In the genomic region with DNA sequence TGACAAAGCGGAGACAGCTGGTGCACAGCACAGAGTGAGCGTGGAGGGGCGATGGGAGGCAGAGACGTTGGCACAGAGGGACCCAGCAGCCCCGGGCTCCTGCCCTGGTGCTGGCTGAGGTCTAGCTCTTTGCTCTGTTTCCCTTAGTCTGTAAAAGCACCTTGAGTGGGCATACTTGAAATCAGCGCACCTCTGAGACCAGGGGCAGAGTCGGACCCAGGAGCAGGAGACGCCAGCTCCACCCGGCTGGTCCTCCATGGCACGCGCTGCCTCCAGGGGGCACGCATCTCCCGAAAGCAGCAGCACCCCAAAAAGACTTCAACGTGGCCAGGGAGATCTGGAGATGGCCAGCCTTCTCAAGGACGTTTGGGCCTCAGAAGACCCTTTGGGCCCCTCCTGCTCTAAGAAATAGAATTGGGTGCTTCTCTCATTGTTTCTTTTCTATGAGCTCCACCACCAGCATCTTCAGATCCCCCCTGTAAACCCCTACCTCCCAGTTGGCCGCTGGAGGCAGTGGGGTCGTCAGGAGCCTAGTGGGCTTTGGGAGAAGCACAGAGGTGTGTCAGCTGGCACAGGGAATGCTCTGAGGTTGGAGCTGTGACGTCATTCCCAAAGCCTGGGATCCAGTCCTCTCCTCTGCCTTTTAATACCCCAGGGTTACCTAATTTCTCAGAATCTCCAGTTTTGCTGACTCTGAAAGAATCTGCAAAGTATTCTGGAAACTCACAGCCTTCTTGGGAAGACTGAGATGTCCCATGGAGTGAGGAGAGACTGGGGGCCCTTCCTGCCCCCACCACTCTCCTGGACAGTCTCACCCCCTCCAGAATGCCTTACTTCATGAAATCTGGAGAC, we compare ENCODE assay signal across 32 cellular contexts. TPM values are rescaled to one million over a fixed set of nuclear protein-coding genes. Genes with fewer than 3 reads are reported as not detected.
DNase-seq lines count a peak whose midpoint lies in the region; ATAC-seq, FAIRE-seq and TF ChIP-seq lines count a peak whose summit lies in the region.
"Had no signal": no experiment of that assay in that cellular context is flagged by ENCODE, and none has a peak within 500 bp of the region (broad histone marks: within the 10 kb centered on the region; RNA-seq: fewer than 3 reads in every experiment).

No MANE protein-coding gene starts in this region.

- TF ChIP-seq CTCF in A549 (IDR thresholded peaks at IDR 0.05) (no peak), glutamatergic neuron (IDR thresholded peaks at IDR 0.05; ENCODE audit: partially characterized antibody, unreplicated experiment) (no peak)

- no peak for TF ChIP-seq RAD21 in A549 (conservative IDR thresholded peaks at IDR 0.05 in 1 of 2, IDR thresholded peaks at IDR 0.05 in 1 of 2)

- WGBS in A549 (ENCODE audit: missing lambda C conversion rate) = 57% methylated on average over 18 of the region's 18 CpGs

- no peaks in the 10 kb centered on the region for H3K9me3 Mint-ChIP-seq in glutamatergic neuron (ENCODE audit: unreplicated experiment)
- H3K9me3 Mint-ChIP-seq: activated CD4-positive, alpha-beta T cell treated with anti-CD3 and anti-CD28 coated beads, Interleukin-2, amount 10 ng/mL, durations not matched to agents 24 days and 14 days; activated naive CD4-positive, alpha-beta T cell treated with anti-CD3 and anti-CD28 coated beads, Interleukin-2, amount 50 U/mL, for 72 hours; nephron progenitor cell; T-helper 2 cell treated with Interferon-gamma antibody and Interleukin-4, amounts not matched to agents 5 μg/mL and 100 μg/mL, for 36 hours had no signal

- ATAC-seq in A549 = no peak
- no peak for ATAC-seq in sciatic nerve
- no peak for ATAC-seq in HG02840 (IDR thresholded peaks at IDR 0.05; ENCODE audit: low FRiP score, unreplicated experiment)
- ATAC-seq: activated naive CD4-positive, alpha-beta T cell treated with anti-CD3 and anti-CD28 coated beads, Interleukin-2, amount 50 U/mL, for 72 hours; left cardiac atrium had no signal

- TF ChIP-seq EP300 in A549 (IDR thresholded peaks at IDR 0.05) = no peak

- no peak overlapping the region for H3K4me3 Mint-ChIP-seq in glutamatergic neuron (ENCODE audit: unreplicated experiment)
- H3K4me3 Mint-ChIP-seq: activated CD4-positive, alpha-beta T cell treated with anti-CD3 and anti-CD28 coated beads, Interleukin-2, amount 10 ng/mL, durations not matched to agents 24 days and 14 days; nephron progenitor cell; T-helper 2 cell treated with Interferon-gamma antibody and Interleukin-4, amounts not matched to agents 5 μg/mL and 100 μg/mL, for 36 hours had no signal

- H3K27me3 Mint-ChIP-seq in glutamatergic neuron (ENCODE audit: unreplicated experiment) = peaks cover 9% of the 10 kb centered on the region

- no peaks in the 10 kb centered on the region for H3K36me3 ChIP-seq in H7 (replicated peaks; ENCODE audit: control insufficient read depth, insufficient read depth, low read length)
- H3K36me3 ChIP-seq: breast epithelium, right atrium auricular region, stomach had no signal

- H3K27me3 ChIP-seq in H7 (ENCODE audit: control insufficient read depth, insufficient read depth, low read length) = peaks cover 3% of the 10 kb centered on the region; the same call in 1 of the 2 replicates
- H3K27me3 ChIP-seq: right atrium auricular region had no signal

- no peaks in the 10 kb centered on the region for H3K9me3 ChIP-seq in A549
- H3K9me3 ChIP-seq: breast epithelium, right atrium auricular region, stomach had no signal

- no peak for TF ChIP-seq POLR2A in A549 (IDR thresholded peaks at IDR 0.05; ENCODE audit: low read length)

- H3K4me1 Mint-ChIP-seq in glutamatergic neuron (ENCODE audit: low read depth, unreplicated experiment) = no peaks in the 10 kb centered on the region
- H3K4me1 Mint-ChIP-seq: nephron progenitor cell had no signal

- CTCF ChIA-PET in A549 (lab: Yijun Ruan, JAX) = interaction anchor here (1.0 to 11.0 kb wide), 9 partner anchors 8 to 411 kb away, joined by 3 to 237 read pairs (median 60); a partner anchor contains a TSS

- H3K4me2 ChIP-seq in A549 = no peak overlapping the region

- POLR2A ChIA-PET in A549 (lab: Yijun Ruan, JAX) = interaction anchor here (0.6 kb wide), 1 partner anchor 196 kb away, joined by 4 read pairs; no protein-coding TSS in a partner anchor

- H3K27ac ChIP-seq in A549 = no peak overlapping the region
- H3K27ac ChIP-seq: breast epithelium, right atrium auricular region, stomach had no signal

- FAIRE-seq in A549 (lab: Jason Lieb, UNC) = no peak
- FAIRE-seq: colon had no signal

- H3K36me3 Mint-ChIP-seq in glutamatergic neuron (ENCODE audit: unreplicated experiment) = no peaks in the 10 kb centered on the region
- H3K36me3 Mint-ChIP-seq: activated naive CD4-positive, alpha-beta T cell treated with anti-CD3 and anti-CD28 coated beads, Interleukin-2, amount 50 U/mL, for 72 hours had no signal

- H3K4me3 ChIP-seq in A549 = no peak overlapping the region
- H3K4me3 ChIP-seq in H7 (ENCODE audit: insufficient read depth, low read depth, low read length) = no peak overlapping the region
- H3K4me3 ChIP-seq: breast epithelium, right atrium auricular region, stomach had no signal

- intact Hi-C loops in sciatic nerve (cut with DNase I) = loop anchor here (2.0 kb wide), 1 partner anchor 73 kb away; no protein-coding TSS in a partner anchor

- peaks cover 4% of the 10 kb centered on the region; the same call in 2 of the 3 replicates for H3K4me1 ChIP-seq in A549
- H3K4me1 ChIP-seq: breast epithelium, right atrium auricular region, stomach had no signal

- no peak overlapping the region for H3K27ac Mint-ChIP-seq in glutamatergic neuron (ENCODE audit: unreplicated experiment)
- H3K27ac Mint-ChIP-seq: activated CD4-positive, alpha-beta T cell treated with anti-CD3 and anti-CD28 coated beads, Interleukin-2, amount 10 ng/mL, durations not matched to agents 24 days and 14 days; activated naive CD4-positive, alpha-beta T cell treated with anti-CD3 and anti-CD28 coated beads, Interleukin-2, amount 50 U/mL, for 72 hours; nephron progenitor cell; T-helper 2 cell treated with Interferon-gamma antibody and Interleukin-4, amounts not matched to agents 5 μg/mL and 100 μg/mL, for 36 hours had no signal

- DNase-seq in A549 (ENCODE audit: low read depth in 1 of 2, low spot score in 1 of 2) (no peak), H7 (peak; percentile 55), glutamatergic neuron (peak; percentile 6), sciatic nerve (ENCODE audit: low spot score) (peak; percentile 30), DMS153 treated with DMSO at 0.1 percent for 48 hours (lab: John Stamatoyannopoulos, UW; ENCODE audit: unreplicated experiment) (no peak), NCI-H2029 treated with DMSO at 0.1 percent for 48 hours (lab: John Stamatoyannopoulos, UW) (no peak)
- DNase-seq: activated CD4-positive, alpha-beta T cell treated with anti-CD3 and anti-CD28 coated beads, Interleukin-2, amount 10 ng/mL, durations not matched to agents 24 days and 14 days; amygdala; C1 segment of cervical spinal cord; COR-L47; DMS79 treated with DMSO at 0.1 percent for 48 hours; effector memory CD4-positive, alpha-beta T cell; GDM1; hypothalamus; IMR-90; left cardiac atrium; mammary epithelial cell; NCI-H146; NCI-H2107; NCI-H345; nephron progenitor cell; SHP77 treated with DMSO at 0.1 percent for 48 hours; stimulated activated CD4-positive, alpha-beta T cell treated with anti-CD3 and anti-CD28 coated beads, Interleukin-4, amount 100 ng/mL, for 1 hour; stomach had no signal

TF ChIP-seq in A549, 52 proteins besides CTCF, POLR2A, EP300 and RAD21:
- TF ChIP-seq CEBPB (IDR thresholded peaks at IDR 0.05) (no peak), MAFK (IDR thresholded peaks at IDR 0.05; ENCODE audit: partially characterized antibody) (peak; percentile 62)
- TF ChIP-seq, protein P1, sequence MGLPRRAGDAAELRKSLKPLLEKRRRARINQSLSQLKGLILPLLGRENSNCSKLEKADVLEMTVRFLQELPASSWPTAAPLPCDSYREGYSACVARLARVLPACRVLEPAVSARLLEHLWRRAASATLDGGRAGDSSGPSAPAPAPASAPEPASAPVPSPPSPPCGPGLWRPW (IDR thresholded peaks at IDR 0.05) = no peak
TF ChIP-seq in A549: peak in this region for 1.

RNA-seq across cellular contexts. Expression of a gene that starts 58.9 kb away (rescaled TPM):
- polyA plus RNA-seq in A549 (2011; rRNA removed) = 1.0 and 2.7 TPM in 2 replicates
- polyA plus RNA-seq in A549 (2012; cell fraction: cytosol; rRNA removed) = 0.29 TPM in 2 replicates
- polyA plus RNA-seq in A549 (2012; cell fraction: nucleus; rRNA removed) = 0.24 TPM in 1 of 2 replicates, not detected in the other
- polyA plus RNA-seq in A549 (2017; fragmentation: RNase III; extraction: RNeasy Plus Mini Kit Qiagen cat#74134 plus additional on column Dnase treatment) = 0.30 to 0.76 TPM in 2 of 3 replicates, not detected in the other
- 0.58 TPM in 1 of 2 replicates, not detected in the other for polyA minus RNA-seq in A549 (2011; rRNA and poly(A)+ RNA removed)
- not detected in 2 replicates for total RNA-seq in H7 (2014; rRNA removed; shearing (Covaris generic))
- not detected for total RNA-seq in glutamatergic neuron (ENCODE audit: unreplicated experiment)
- total RNA-seq in sciatic nerve = not detected
- total RNA-seq: activated CD4-positive, alpha-beta T cell treated with anti-CD3 and anti-CD28 coated beads, Interleukin-2, amount 10 ng/mL, durations not matched to agents 24 days and 14 days; activated naive CD4-positive, alpha-beta T cell treated with anti-CD3 and anti-CD28 coated beads, Interleukin-2, amount 50 U/mL, for 72 hours; breast epithelium; epithelial cell of proximal tubule; IMR-90; mammary epithelial cell; right atrium auricular region had no signal
- polyA plus RNA-seq: IMR-90, mammary epithelial cell, thymus had no signal

Comparison
In these comparisons a context has a peak if more than half of its experiments do, and no peak if none do; other contexts are left out.
1. DNase-seq: peak in H7 (single experiment), glutamatergic neuron (single experiment) and sciatic nerve (single experiment); none in A549 (0 of 2), DMS153 treated with DMSO at 0.1 percent for 48 hours (single experiment) and NCI-H2029 treated with DMSO at 0.1 percent for 48 hours (single experiment).